In the genomic region with DNA sequence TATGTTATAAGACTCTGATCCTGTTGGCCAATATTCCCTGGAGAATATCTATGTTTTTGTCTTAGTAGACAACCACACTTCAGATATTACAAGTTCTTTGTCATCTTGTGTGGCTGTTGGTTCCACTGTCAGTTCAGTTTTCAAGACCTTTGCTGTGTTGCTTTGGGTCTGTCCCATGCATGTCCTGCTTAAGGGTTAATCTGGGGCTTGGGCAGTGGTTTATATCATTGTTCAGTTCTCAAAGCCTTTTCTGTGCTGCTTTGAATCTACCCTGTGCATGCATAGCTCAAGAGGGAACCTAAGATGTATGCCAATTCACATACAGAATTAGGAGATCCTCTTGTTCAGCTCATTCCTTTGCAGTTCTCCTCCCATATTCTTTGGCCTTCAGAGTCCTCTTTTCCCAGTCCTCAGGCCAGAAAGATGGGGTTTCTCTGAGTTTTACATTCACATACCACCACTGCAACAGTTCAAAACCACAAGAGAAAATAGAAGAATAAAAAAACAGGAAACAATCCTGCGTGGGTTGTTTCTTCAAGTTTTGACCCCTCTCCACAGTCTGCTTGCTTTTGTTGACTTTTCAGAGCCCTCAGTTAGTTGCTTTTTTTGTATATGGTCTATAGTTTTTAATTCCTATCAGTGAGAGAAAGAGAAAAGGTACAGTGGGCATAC, we compare ENCODE assay signal across 1 cellular context.
A peak's percentile ranks its signal among the peaks of the same experiment; 100 is the strongest.
TF ChIP-seq lines count a peak whose summit lies in the region.

No MANE protein-coding gene starts in this region.

TF ChIP-seq in GM12878, 131 proteins besides CTCF, POLR2A, EP300 and RAD21 (continues in another document):
- TF ChIP-seq BACH1 (IDR thresholded peaks at IDR 0.05; ENCODE audit: borderline replicate concordance) (no peak), YBX1 (IDR thresholded peaks at IDR 0.05) (no peak), FOXM1 (IDR thresholded peaks at IDR 0.05; ENCODE audit: low read depth, low read length) (no peak), ZNF24 (IDR thresholded peaks at IDR 0.05) (no peak), CREB1 (IDR thresholded peaks at IDR 0.05; ENCODE audit: low read depth) (no peak), BHLHE40 (IDR thresholded peaks at IDR 0.05; ENCODE audit: borderline replicate concordance in 1 of 2, low read depth in 2 of 2, low read length in 1 of 2) (no peak), PBX3 (IDR thresholded peaks at IDR 0.05; ENCODE audit: insufficient replicate concordance, low read depth, low read length) (no peak), IKZF1 (conservative IDR thresholded peaks at IDR 0.05) (peak; percentile 59), NFYA (IDR thresholded peaks at IDR 0.05; ENCODE audit: borderline replicate concordance, low read depth, low read length) (no peak), NFIC (IDR thresholded peaks at IDR 0.05; ENCODE audit: low read depth, low read length) (peak; percentile 68; the same call in 1 of the 2 replicates), ZBTB11 (CRISPR knock-in tag; IDR thresholded peaks at IDR 0.05) (no peak), MEF2B (IDR thresholded peaks at IDR 0.05; ENCODE audit: partially characterized antibody, poor library complexity, severe bottlenecking) (peak; percentile 39), CBX5 (IDR thresholded peaks at IDR 0.05; ENCODE audit: low read depth) (no peak), IKZF2 (IDR thresholded peaks at IDR 0.05) (peak in 1 of 2 experiments; percentile 57; a peak in 1 of 4 replicates), ZZZ3 (IDR thresholded peaks at IDR 0.05; ENCODE audit: control insufficient read depth, insufficient read length, low read depth) (no peak), ZNF384 (IDR thresholded peaks at IDR 0.05; ENCODE audit: borderline replicate concordance, low read depth, low read length) (0 out of 2 replicates have a peak, but pooled peaks have one; percentile 12), RELA (IDR thresholded peaks at IDR 0.05; ENCODE audit: borderline replicate concordance, partially characterized antibody) (no peak), ATF3 (IDR thresholded peaks at IDR 0.05; ENCODE audit: borderline replicate concordance, extremely low read depth, low read depth, low read length) (no peak), DPF2 (IDR thresholded peaks at IDR 0.05) (0 out of 2 replicates have a peak, but pooled peaks have one; percentile 34), RCOR1 (conservative IDR thresholded peaks at IDR 0.05; ENCODE audit: low read depth, low read length) (no peak), EGR1 (IDR thresholded peaks at IDR 0.05; ENCODE audit: borderline replicate concordance in 1 of 2, low read depth in 2 of 2, low read length in 2 of 2) (no peak), E2F8 (IDR thresholded peaks at IDR 0.05; ENCODE audit: low read depth, partially characterized antibody) (no peak), SUZ12 (IDR thresholded peaks at IDR 0.05; ENCODE audit: unreplicated experiment) (no peak), RUNX3 (IDR thresholded peaks at IDR 0.05; ENCODE audit: low read length) (peak; percentile 92), GATAD2B (conservative IDR thresholded peaks at IDR 0.05; ENCODE audit: low read depth) (no peak)
- TF ChIP-seq, protein P1, sequence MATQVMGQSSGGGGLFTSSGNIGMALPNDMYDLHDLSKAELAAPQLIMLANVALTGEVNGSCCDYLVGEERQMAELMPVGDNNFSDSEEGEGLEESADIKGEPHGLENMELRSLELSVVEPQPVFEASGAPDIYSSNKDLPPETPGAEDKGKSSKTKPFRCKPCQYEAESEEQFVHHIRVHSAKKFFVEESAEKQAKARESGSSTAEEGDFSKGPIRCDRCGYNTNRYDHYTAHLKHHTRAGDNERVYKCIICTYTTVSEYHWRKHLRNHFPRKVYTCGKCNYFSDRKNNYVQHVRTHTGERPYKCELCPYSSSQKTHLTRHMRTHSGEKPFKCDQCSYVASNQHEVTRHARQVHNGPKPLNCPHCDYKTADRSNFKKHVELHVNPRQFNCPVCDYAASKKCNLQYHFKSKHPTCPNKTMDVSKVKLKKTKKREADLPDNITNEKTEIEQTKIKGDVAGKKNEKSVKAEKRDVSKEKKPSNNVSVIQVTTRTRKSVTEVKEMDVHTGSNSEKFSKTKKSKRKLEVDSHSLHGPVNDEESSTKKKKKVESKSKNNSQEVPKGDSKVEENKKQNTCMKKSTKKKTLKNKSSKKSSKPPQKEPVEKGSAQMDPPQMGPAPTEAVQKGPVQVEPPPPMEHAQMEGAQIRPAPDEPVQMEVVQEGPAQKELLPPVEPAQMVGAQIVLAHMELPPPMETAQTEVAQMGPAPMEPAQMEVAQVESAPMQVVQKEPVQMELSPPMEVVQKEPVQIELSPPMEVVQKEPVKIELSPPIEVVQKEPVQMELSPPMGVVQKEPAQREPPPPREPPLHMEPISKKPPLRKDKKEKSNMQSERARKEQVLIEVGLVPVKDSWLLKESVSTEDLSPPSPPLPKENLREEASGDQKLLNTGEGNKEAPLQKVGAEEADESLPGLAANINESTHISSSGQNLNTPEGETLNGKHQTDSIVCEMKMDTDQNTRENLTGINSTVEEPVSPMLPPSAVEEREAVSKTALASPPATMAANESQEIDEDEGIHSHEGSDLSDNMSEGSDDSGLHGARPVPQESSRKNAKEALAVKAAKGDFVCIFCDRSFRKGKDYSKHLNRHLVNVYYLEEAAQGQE (IDR thresholded peaks at IDR 0.05; ENCODE audit: low read depth, low read length): no peak
- TF ChIP-seq, protein P2, sequence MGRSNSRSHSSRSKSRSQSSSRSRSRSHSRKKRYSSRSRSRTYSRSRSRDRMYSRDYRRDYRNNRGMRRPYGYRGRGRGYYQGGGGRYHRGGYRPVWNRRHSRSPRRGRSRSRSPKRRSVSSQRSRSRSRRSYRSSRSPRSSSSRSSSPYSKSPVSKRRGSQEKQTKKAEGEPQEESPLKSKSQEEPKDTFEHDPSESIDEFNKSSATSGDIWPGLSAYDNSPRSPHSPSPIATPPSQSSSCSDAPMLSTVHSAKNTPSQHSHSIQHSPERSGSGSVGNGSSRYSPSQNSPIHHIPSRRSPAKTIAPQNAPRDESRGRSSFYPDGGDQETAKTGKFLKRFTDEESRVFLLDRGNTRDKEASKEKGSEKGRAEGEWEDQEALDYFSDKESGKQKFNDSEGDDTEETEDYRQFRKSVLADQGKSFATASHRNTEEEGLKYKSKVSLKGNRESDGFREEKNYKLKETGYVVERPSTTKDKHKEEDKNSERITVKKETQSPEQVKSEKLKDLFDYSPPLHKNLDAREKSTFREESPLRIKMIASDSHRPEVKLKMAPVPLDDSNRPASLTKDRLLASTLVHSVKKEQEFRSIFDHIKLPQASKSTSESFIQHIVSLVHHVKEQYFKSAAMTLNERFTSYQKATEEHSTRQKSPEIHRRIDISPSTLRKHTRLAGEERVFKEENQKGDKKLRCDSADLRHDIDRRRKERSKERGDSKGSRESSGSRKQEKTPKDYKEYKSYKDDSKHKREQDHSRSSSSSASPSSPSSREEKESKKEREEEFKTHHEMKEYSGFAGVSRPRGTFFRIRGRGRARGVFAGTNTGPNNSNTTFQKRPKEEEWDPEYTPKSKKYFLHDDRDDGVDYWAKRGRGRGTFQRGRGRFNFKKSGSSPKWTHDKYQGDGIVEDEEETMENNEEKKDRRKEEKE (IDR thresholded peaks at IDR 0.05): no peak
- TF ChIP-seq, protein P3, sequence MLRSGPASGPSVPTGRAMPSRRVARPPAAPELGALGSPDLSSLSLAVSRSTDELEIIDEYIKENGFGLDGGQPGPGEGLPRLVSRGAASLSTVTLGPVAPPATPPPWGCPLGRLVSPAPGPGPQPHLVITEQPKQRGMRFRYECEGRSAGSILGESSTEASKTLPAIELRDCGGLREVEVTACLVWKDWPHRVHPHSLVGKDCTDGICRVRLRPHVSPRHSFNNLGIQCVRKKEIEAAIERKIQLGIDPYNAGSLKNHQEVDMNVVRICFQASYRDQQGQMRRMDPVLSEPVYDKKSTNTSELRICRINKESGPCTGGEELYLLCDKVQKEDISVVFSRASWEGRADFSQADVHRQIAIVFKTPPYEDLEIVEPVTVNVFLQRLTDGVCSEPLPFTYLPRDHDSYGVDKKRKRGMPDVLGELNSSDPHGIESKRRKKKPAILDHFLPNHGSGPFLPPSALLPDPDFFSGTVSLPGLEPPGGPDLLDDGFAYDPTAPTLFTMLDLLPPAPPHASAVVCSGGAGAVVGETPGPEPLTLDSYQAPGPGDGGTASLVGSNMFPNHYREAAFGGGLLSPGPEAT (IDR thresholded peaks at IDR 0.05; ENCODE audit: low read depth): 0 out of 2 replicates have a peak, but pooled peaks have one; percentile 31
- TF ChIP-seq, protein P4, sequence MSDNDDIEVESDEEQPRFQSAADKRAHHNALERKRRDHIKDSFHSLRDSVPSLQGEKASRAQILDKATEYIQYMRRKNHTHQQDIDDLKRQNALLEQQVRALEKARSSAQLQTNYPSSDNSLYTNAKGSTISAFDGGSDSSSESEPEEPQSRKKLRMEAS (IDR thresholded peaks at IDR 0.05; ENCODE audit: low read depth, low read length): no peak
- TF ChIP-seq, protein P5, sequence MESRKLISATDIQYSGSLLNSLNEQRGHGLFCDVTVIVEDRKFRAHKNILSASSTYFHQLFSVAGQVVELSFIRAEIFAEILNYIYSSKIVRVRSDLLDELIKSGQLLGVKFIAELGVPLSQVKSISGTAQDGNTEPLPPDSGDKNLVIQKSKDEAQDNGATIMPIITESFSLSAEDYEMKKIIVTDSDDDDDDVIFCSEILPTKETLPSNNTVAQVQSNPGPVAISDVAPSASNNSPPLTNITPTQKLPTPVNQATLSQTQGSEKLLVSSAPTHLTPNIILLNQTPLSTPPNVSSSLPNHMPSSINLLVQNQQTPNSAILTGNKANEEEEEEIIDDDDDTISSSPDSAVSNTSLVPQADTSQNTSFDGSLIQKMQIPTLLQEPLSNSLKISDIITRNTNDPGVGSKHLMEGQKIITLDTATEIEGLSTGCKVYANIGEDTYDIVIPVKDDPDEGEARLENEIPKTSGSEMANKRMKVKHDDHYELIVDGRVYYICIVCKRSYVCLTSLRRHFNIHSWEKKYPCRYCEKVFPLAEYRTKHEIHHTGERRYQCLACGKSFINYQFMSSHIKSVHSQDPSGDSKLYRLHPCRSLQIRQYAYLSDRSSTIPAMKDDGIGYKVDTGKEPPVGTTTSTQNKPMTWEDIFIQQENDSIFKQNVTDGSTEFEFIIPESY (IDR thresholded peaks at IDR 0.05): no peak
